Comparison of ENCODE assay signal across 9 cellular contexts in the genomic region with DNA sequence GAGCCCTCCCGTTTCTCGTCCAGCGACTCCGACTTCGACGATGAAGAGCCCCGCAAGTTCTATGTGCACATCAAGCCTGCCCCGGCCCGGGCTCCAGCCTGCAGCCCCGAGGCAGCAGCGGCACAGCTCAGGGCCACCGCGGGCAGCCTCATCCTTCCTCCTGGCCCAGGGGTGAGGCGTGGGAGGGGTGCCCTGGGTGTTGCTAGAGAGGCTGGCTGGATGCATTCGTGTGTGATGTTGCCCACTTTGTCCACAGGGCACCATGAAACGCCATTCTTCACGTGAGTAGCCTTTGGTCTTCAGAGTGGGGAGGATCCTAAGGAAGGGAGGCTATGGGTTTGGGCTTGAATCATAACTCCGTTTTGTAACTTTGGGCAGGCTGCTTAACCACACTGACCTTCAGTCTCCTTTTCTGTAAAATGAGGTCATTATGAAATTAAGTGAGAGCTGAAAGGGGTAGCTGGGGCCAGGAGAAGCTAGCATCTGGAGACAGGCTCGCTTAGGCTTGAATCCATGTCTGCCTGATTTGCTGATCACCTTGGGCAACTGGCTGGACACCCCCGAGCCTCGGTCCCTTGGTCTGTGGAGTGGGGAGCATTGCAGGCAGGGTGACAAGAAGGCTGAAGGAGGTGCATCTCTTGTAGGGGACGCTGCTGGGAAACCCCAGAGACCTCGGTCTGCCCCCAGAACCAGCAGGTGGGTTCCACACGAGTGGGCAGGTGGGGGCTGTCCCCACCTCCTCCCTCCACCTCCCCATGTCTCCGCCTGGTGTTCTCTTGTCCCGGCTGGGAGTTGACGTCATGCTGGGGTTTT. TPM values are rescaled to one million over a fixed set of nuclear protein-coding genes. Genes with fewer than 3 reads are reported as not detected.
DNase-seq lines count a peak whose midpoint lies in the region; ATAC-seq and TF ChIP-seq lines count a peak whose summit lies in the region.
"Had no signal": no experiment of that assay in that cellular context is flagged by ENCODE, and none has a peak within 500 bp of the region (broad histone marks: within the 10 kb centered on the region; RNA-seq: fewer than 3 reads in every experiment).

No MANE protein-coding gene starts in this region.

- no peak overlapping the region for H3K4me3 Mint-ChIP-seq in osteocyte (ENCODE audit: unreplicated experiment)

- no peaks in the 10 kb centered on the region for H3K9me3 ChIP-seq in aorta (ENCODE audit: control insufficient read depth, low read length)

- H3K4me3 ChIP-seq in aorta (ENCODE audit: low read length in 2 of 2): no peak overlapping the region

- no peak overlapping the region for H3K27ac ChIP-seq in aorta (ENCODE audit: low read depth in 1 of 2, low read length in 2 of 2)

- H3K27me3 ChIP-seq in aorta (ENCODE audit: control insufficient read depth in 1 of 2, insufficient read depth in 2 of 2, low read length in 1 of 2): no peaks in the 10 kb centered on the region

- intact Hi-C loops in sciatic nerve (cut with DNase I) (no loop called here), aorta (cut with DNase I) (loop anchor here in 1 of 2 donors (5.0 kb wide), 1 partner anchor 74 kb away; no protein-coding TSS in a partner anchor)

- H3K4me1 ChIP-seq in aorta (ENCODE audit: control insufficient read depth in 1 of 2, insufficient read depth in 2 of 2, low read length in 2 of 2): no peaks in the 10 kb centered on the region

- H3K36me3 ChIP-seq in aorta (ENCODE audit: control insufficient read depth in 1 of 2, insufficient read depth in 2 of 2, low read length in 1 of 2): no peaks in the 10 kb centered on the region

- DNase-seq in NAMALWA (ENCODE audit: low spot score): peak; percentile 91
- DNase-seq in sciatic nerve (ENCODE audit: low spot score): no peak
- DNase-seq in D341Med (ENCODE audit: low spot score): no peak
- DNase-seq in aorta: no peak
- no peak for DNase-seq in osteocyte (ENCODE audit: extremely low spot score, unreplicated experiment)
- DNase-seq in kidney tubule cell (ENCODE audit: low spot score): no peak

- H3K27me3 Mint-ChIP-seq in osteocyte (ENCODE audit: unreplicated experiment): peaks cover 8% of the 10 kb centered on the region

- WGBS in aorta, 2 donors: 68 to 71% methylated on average over 27 of the region's 27 CpGs

- H3K4me1 Mint-ChIP-seq in osteocyte (ENCODE audit: unreplicated experiment): peaks cover 13% of the 10 kb centered on the region

- TF ChIP-seq CTCF in osteocyte (IDR thresholded peaks at IDR 0.05): no peak

- ATAC-seq in GM18907 (IDR thresholded peaks at IDR 0.05; ENCODE audit: unreplicated experiment) (peak; percentile 68), HG02610 (IDR thresholded peaks at IDR 0.05; ENCODE audit: unreplicated experiment) (peak; percentile 78), sciatic nerve (peak; percentile 23), aorta (ENCODE audit: low FRiP score) (no peak)

- H3K27ac Mint-ChIP-seq in osteocyte (ENCODE audit: unreplicated experiment): no peak overlapping the region

- H3K9me3 Mint-ChIP-seq in osteocyte (ENCODE audit: unreplicated experiment): no peaks in the 10 kb centered on the region

- H3K36me3 Mint-ChIP-seq in osteocyte (ENCODE audit: unreplicated experiment): no peaks in the 10 kb centered on the region

RNA-seq across cellular contexts. Expression of a gene that starts 18.7 kb away (rescaled TPM):
- total RNA-seq in sciatic nerve (0.58 TPM), aorta (1 to 10 TPM in 1 of 2 donors, under 1 TPM in 1; 0.42 to 1.9 TPM), osteocyte (not detected in 2 replicates)
- polyA plus RNA-seq in aorta: 1 to 10 TPM in 1 of 2 donors, not detected in 1; 4.5 TPM

RNA-seq across cellular contexts. Expression of a gene that starts 24.9 kb away (rescaled TPM):
- total RNA-seq in sciatic nerve: 6.1 TPM
- total RNA-seq in aorta: 1 to 10 TPM; 2.9 to 6.9 TPM
- polyA plus RNA-seq in aorta: 1 to 10 TPM; 1.5 to 1.6 TPM
- 0.56 and 1.0 TPM in 2 replicates for total RNA-seq in osteocyte

RNA-seq across cellular contexts. Expression of a gene that starts 45.1 kb away (rescaled TPM):
- total RNA-seq in sciatic nerve (not detected), aorta (not detected), osteocyte (not detected in 2 replicates)
- polyA plus RNA-seq in aorta: not detected
- polyA plus RNA-seq: keratinocyte had no signal

RNA-seq across cellular contexts. Expression of a gene that starts 56.9 kb away (rescaled TPM):
- total RNA-seq in sciatic nerve (55.8 TPM), aorta (10 to 100 TPM; 53.6 to 60.1 TPM), osteocyte (56.5 and 63.1 TPM in 2 replicates)
- 10 to 100 TPM in 1 of 2 donors, 1 to 10 TPM in 1; 9.9 to 18.9 TPM for polyA plus RNA-seq in aorta
